ENCODE assay signal across 18 cellular contexts in genomic region chr9:72133365-72134035, GRCh38. TPM values are rescaled to one million over a fixed set of nuclear protein-coding genes. Genes with fewer than 3 reads are reported as not detected.
DNase-seq lines count a peak whose midpoint lies in the region; ATAC-seq and TF ChIP-seq lines count a peak whose summit lies in the region.
"Had no signal": no experiment of that assay in that cellular context is flagged by ENCODE, and none has a peak within 500 bp of the region (broad histone marks: within the 10 kb centered on the region; RNA-seq: fewer than 3 reads in every experiment).

No MANE protein-coding gene starts in this region.

- 43 to 48% methylated on average over 2 to 3 of the region's 3 CpGs for WGBS in transverse colon (ENCODE audit: low coverage in 1 of 2), 2 donors

- H3K27me3 ChIP-seq in colonic mucosa (no peaks in the 10 kb centered on the region), transverse colon (no peaks in the 10 kb centered on the region), breast epithelium (no peaks in the 10 kb centered on the region)
- H3K27me3 ChIP-seq: BLaER1 had no signal

- no peaks in the 10 kb centered on the region for H3K9me3 ChIP-seq in colonic mucosa
- H3K9me3 ChIP-seq in mucosa of descending colon = no peaks in the 10 kb centered on the region
- no peaks in the 10 kb centered on the region for H3K9me3 ChIP-seq in transverse colon
- no peaks in the 10 kb centered on the region for H3K9me3 ChIP-seq in breast epithelium
- H3K9me3 ChIP-seq: BLaER1 had no signal

- ATAC-seq in left lobe of liver (peak; percentile 56), mucosa of descending colon (peak; percentile 50), HG03342 (IDR thresholded peaks at IDR 0.05; ENCODE audit: unreplicated experiment) (no peak)
- ATAC-seq: GM23338, HCT116 had no signal

- TF ChIP-seq EP300 in transverse colon (IDR thresholded peaks at IDR 0.05; ENCODE audit: low read depth) = no peak

- peak; percentile 41 for DNase-seq in colonic mucosa
- DNase-seq in left lobe of liver (ENCODE audit: low spot score) = peak; percentile 70
- DNase-seq in mucosa of descending colon = no peak
- peak; percentile 26 for DNase-seq in transverse colon
- no peak for DNase-seq in iPS-NIHi11 (ENCODE audit: low spot score)
- DNase-seq in breast epithelium (ENCODE audit: low spot score in 2 of 2) = no peak
- no peak for DNase-seq in occipital lobe (lab: John Stamatoyannopoulos, UW)
- DNase-seq: 8988T; CD4-positive, alpha-beta memory T cell; DMS153; DMS79; GF-D8; HFFc6 had no signal

- TF ChIP-seq POLR2A in transverse colon (IDR thresholded peaks at IDR 0.05) = no peak
- TF ChIP-seq POLR2A in breast epithelium (IDR thresholded peaks at IDR 0.05) = no peak

- H3K4me3 ChIP-seq in colonic mucosa = no peak overlapping the region
- no peak overlapping the region for H3K4me3 ChIP-seq in mucosa of descending colon
- H3K4me3 ChIP-seq in transverse colon = no peak overlapping the region
- no peak overlapping the region for H3K4me3 ChIP-seq in breast epithelium
- H3K4me3 ChIP-seq: BLaER1, GM23338 had no signal

- H3K27ac ChIP-seq in colonic mucosa (no peak overlapping the region), transverse colon (peak overlapping the region in 1 of 4 donors; percentile 0), breast epithelium (no peak overlapping the region)
- H3K27ac ChIP-seq: BLaER1 had no signal

- intact Hi-C loops in colonic mucosa (cut with DNase I) = no loop called here
- intact Hi-C loops in mucosa of descending colon (cut with DNase I, micrococcal nuclease) = no loop called here
- intact Hi-C loops in transverse colon (cut with DNase I; ENCODE audit: low total_unique reads) = no loop called here
- intact Hi-C loops in breast epithelium (cut with DNase I; ENCODE audit: low total_unique reads) = no loop called here

- TF ChIP-seq CTCF in colonic mucosa (IDR thresholded peaks at IDR 0.05) (no peak), mucosa of descending colon (IDR thresholded peaks at IDR 0.05) (no peak), transverse colon (IDR thresholded peaks at IDR 0.05) (no peak), breast epithelium (IDR thresholded peaks at IDR 0.05) (no peak)

- H3K36me3 ChIP-seq in colonic mucosa = no peaks in the 10 kb centered on the region
- H3K36me3 ChIP-seq in mucosa of descending colon (ENCODE audit: low read depth) = no peaks in the 10 kb centered on the region
- H3K36me3 ChIP-seq in transverse colon = no peaks in the 10 kb centered on the region
- H3K36me3 ChIP-seq in breast epithelium = no peaks in the 10 kb centered on the region
- H3K36me3 ChIP-seq: BLaER1 had no signal

- no peak overlapping the region for H3K9ac ChIP-seq in colonic mucosa (ENCODE audit: low read depth in 2 of 2, low read length in 2 of 2)
- H3K9ac ChIP-seq: BLaER1 had no signal

- in situ Hi-C loops in transverse colon (cut with MboI; ENCODE audit: low pct_ligation_motif_present in 1 of 4, low pct_unique_long_range_greater_than_20kb in 1 of 4, low sequenced_read_pairs in 3 of 4) = no loop called here

- H3K4me1 ChIP-seq in colonic mucosa (no peaks in the 10 kb centered on the region), mucosa of descending colon (ENCODE audit: low read depth) (no peaks in the 10 kb centered on the region), transverse colon (peaks cover 4 to 24% (median 7%) of the 10 kb centered on the region in 4 donors), breast epithelium (no peaks in the 10 kb centered on the region)

RNA-seq across cellular contexts. Expression of gene GDA, which starts 15.7 kb away (rescaled TPM):
- total RNA-seq in colonic mucosa = 10 to 100 TPM; 22.2 to 23.0 TPM
- total RNA-seq in left lobe of liver = 43.2 TPM
- total RNA-seq in mucosa of descending colon = 10 to 100 TPM; 28.7 to 65.5 (median 30.1) TPM
- 10 to 100 TPM in 3 of 4 donors, 1 to 10 TPM in 1; 1.2 to 89.9 (median 55.9) TPM for total RNA-seq in transverse colon
- 1 to 10 TPM in 2 of 3 donors, not detected in 1; 1.3 to 3.0 TPM for total RNA-seq in breast epithelium
- 32.8 TPM for total RNA-seq in occipital lobe
- total RNA-seq: A673; CD4-positive, alpha-beta memory T cell; HFFc6 had no signal

Comparison
In these comparisons a context has a peak if more than half of its experiments do, and no peak if none do; other contexts are left out.
1. DNase-seq: peak in colonic mucosa (single experiment), left lobe of liver (single experiment) and transverse colon (single experiment); none in mucosa of descending colon (0 of 3), iPS-NIHi11 (single experiment), breast epithelium (0 of 2) and occipital lobe (single experiment).